In the genomic region with DNA sequence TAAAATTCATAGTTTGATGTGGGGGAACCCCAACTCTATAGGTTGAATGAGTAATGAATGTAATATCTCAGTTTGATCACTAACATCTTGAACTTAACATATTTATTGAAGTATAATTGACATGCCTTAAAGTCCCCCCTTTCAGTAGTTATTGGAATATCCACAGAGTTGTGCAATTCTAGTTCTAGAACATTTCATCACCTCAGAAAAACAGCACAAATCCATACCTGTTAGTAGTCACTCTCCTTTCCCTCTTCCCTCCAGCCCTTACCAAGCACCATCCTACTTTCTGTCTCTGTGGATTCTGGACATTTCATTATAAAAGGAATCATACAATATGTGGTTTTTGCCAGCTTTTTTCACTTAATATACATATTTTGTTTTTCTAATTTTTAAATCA, we compare ENCODE assay signal across 2 cellular contexts.
TF ChIP-seq lines count a peak whose summit lies in the region.

No MANE protein-coding gene starts in this region.

TF ChIP-seq in IMR-90, 13 proteins besides CTCF, POLR2A, EP300 and RAD21:
- TF ChIP-seq RCOR1 (IDR thresholded peaks at IDR 0.05; ENCODE audit: insufficient replicate concordance, low read length) (no peak), RFX5 (IDR thresholded peaks at IDR 0.05; ENCODE audit: low read depth, low read length) (no peak), CEBPB (IDR thresholded peaks at IDR 0.05; ENCODE audit: low read depth, low read length) (peak; percentile 25; the same call in 1 of the 2 replicates)
- TF ChIP-seq, protein P1, sequence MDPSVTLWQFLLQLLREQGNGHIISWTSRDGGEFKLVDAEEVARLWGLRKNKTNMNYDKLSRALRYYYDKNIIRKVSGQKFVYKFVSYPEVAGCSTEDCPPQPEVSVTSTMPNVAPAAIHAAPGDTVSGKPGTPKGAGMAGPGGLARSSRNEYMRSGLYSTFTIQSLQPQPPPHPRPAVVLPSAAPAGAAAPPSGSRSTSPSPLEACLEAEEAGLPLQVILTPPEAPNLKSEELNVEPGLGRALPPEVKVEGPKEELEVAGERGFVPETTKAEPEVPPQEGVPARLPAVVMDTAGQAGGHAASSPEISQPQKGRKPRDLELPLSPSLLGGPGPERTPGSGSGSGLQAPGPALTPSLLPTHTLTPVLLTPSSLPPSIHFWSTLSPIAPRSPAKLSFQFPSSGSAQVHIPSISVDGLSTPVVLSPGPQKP (IDR thresholded peaks at IDR 0.05; ENCODE audit: borderline replicate concordance, low read depth, low read length): no peak

TF ChIP-seq in HepG2, 621 proteins besides CTCF, POLR2A, EP300 and RAD21:
- TF ChIP-seq CCAR2 (optimal IDR thresholded peaks at IDR 0.05; ENCODE audit: low read depth, low read length) (no peak), HDAC1 (CRISPR knock-in tag; IDR thresholded peaks at IDR 0.05) (no peak), CEBPB (IDR thresholded peaks at IDR 0.05; ENCODE audit: borderline replicate concordance, low read depth, low read length) (0 out of 2 replicates have a peak, but pooled peaks have one; percentile 28)
- TF ChIP-seq, protein P2, sequence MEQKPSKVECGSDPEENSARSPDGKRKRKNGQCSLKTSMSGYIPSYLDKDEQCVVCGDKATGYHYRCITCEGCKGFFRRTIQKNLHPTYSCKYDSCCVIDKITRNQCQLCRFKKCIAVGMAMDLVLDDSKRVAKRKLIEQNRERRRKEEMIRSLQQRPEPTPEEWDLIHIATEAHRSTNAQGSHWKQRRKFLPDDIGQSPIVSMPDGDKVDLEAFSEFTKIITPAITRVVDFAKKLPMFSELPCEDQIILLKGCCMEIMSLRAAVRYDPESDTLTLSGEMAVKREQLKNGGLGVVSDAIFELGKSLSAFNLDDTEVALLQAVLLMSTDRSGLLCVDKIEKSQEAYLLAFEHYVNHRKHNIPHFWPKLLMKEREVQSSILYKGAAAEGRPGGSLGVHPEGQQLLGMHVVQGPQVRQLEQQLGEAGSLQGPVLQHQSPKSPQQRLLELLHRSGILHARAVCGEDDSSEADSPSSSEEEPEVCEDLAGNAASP (CRISPR knock-in tag; IDR thresholded peaks at IDR 0.05; ENCODE audit: borderline replicate concordance): no peak
